In the genomic region with DNA sequence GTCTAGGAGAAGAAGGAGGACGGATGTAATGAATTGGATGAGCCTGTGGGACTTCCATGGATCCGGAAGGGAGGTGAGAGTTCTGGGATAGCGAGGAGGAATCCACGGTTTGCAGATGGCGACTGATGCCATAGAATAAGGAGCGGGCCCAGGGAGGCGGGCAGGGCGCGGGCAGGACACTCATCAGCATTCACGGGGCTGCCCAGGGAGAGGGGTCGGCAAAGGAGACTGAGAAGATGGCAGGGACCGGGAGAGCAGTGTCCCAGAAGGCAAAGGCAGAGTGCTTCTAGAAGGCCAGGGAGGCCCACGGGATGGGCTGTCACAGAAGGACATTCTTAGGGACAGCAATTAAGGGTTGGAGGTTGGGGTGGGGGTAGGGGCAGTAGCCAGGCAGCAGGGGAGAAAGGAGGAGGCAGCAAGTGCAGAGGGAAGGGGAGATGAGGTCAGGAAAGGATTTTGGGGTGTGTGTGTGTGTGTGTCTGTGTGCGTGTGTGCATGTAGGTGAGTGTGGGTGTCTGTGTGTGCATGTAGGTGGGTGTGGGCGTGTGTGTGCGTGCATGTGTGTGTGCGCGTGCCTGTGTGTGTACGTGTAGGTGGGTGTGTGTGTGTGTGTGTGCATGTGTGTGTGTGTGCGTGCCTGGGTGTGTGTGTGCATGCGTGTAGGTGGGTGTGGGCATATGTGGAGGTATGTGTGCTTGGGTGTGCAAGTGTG, we compare ENCODE assay signal across 1 cellular context.
TF ChIP-seq lines count a peak whose summit lies in the region.

No MANE protein-coding gene starts in this region.

TF ChIP-seq in HEK293, 187 proteins besides CTCF, POLR2A, EP300 and RAD21 (continued from another document):
- TF ChIP-seq, protein P1, sequence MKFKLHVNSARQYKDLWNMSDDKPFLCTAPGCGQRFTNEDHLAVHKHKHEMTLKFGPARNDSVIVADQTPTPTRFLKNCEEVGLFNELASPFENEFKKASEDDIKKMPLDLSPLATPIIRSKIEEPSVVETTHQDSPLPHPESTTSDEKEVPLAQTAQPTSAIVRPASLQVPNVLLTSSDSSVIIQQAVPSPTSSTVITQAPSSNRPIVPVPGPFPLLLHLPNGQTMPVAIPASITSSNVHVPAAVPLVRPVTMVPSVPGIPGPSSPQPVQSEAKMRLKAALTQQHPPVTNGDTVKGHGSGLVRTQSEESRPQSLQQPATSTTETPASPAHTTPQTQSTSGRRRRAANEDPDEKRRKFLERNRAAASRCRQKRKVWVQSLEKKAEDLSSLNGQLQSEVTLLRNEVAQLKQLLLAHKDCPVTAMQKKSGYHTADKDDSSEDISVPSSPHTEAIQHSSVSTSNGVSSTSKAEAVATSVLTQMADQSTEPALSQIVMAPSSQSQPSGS (tag by site-specific recombination; IDR thresholded peaks at IDR 0.05; ENCODE audit: low read depth) = no peak
- TF ChIP-seq, protein P2, sequence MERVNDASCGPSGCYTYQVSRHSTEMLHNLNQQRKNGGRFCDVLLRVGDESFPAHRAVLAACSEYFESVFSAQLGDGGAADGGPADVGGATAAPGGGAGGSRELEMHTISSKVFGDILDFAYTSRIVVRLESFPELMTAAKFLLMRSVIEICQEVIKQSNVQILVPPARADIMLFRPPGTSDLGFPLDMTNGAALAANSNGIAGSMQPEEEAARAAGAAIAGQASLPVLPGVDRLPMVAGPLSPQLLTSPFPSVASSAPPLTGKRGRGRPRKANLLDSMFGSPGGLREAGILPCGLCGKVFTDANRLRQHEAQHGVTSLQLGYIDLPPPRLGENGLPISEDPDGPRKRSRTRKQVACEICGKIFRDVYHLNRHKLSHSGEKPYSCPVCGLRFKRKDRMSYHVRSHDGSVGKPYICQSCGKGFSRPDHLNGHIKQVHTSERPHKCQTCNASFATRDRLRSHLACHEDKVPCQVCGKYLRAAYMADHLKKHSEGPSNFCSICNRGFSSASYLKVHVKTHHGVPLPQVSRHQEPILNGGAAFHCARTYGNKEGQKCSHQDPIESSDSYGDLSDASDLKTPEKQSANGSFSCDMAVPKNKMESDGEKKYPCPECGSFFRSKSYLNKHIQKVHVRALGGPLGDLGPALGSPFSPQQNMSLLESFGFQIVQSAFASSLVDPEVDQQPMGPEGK (tag by site-specific recombination; IDR thresholded peaks at IDR 0.05) = peak; percentile 32; the same call in 1 of the 2 replicates
- no peak for TF ChIP-seq ZNF501 (tag by site-specific recombination; IDR thresholded peaks at IDR 0.05)
TF ChIP-seq in HEK293: peak in this region for 20.
